8 cellular contexts compared by ENCODE assay signal in the genomic region with DNA sequence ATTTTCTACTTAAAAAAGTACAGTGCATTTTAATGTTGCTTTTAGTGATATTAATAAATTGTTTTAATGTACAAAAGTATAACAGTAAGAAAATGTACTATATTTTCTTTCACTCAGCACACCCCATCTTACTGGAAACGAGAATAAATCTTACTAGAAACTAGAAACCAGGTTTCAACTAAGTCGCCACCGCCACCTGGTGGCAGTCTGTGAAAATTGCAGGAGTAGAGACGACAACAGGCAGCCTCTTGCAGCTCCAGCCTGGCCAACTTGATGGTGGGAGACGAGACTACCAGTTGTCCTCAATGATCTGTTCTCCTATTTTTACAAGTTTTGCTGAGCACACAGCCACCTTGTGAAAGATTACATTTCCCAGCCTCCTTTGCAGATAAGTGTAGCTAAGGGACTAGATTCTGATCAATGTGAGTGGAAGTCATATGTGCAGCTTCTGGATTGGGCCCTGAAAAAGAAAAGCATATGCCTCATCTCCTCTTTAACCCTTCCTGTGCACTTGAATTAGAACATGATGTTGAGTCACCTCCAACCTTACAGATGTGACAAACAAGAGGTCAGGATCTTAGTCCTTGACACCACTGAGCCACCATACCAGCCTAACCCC.
DNase-seq lines count a peak whose midpoint lies in the region; ATAC-seq and TF ChIP-seq lines count a peak whose summit lies in the region.

No MANE protein-coding gene starts in this region.

- no peak overlapping the region for H3K27ac ChIP-seq in VCaP

- H3K36me3 Mint-ChIP-seq in nephron progenitor cell (ENCODE audit: low read depth): no peaks in the 10 kb centered on the region

- peak; percentile 27 for DNase-seq in NK-92 treated with Interleukin-12 subunit alpha and Interleukin-12 subunit beta, amount 100 ng/mL, for 24 hours (lab: John Stamatoyannopoulos, UW)
- DNase-seq in NK-92 (lab: John Stamatoyannopoulos, UW; ENCODE audit: unreplicated experiment) (no peak), NCI-H1694 (lab: John Stamatoyannopoulos, UW) (peak; percentile 85), nephron progenitor cell (peak; percentile 72)
- DNase-seq in effector CD4-positive, alpha-beta T cell: peak; percentile 10

- peaks cover 2% of the 10 kb centered on the region for H3K27me3 Mint-ChIP-seq in nephron progenitor cell (ENCODE audit: low read depth, poor library complexity)

- TF ChIP-seq CTCF in VCaP (conservative IDR thresholded peaks at IDR 0.05) (peak; percentile 79), nephron progenitor cell (IDR thresholded peaks at IDR 0.05) (peak; percentile 85)

- H3K9me3 Mint-ChIP-seq in nephron progenitor cell: peaks cover 4% of the 10 kb centered on the region

- H3K4me1 Mint-ChIP-seq in nephron progenitor cell: peaks cover 11% of the 10 kb centered on the region

- no peak overlapping the region for H3K27ac Mint-ChIP-seq in nephron progenitor cell

- no peak overlapping the region for H3K4me3 Mint-ChIP-seq in nephron progenitor cell

- ATAC-seq in HG03442 (IDR thresholded peaks at IDR 0.05; ENCODE audit: unreplicated experiment) (no peak), GM18519 (IDR thresholded peaks at IDR 0.05; ENCODE audit: low FRiP score, unreplicated experiment) (no peak)
